Comparison of ENCODE assay signal across 7 cellular contexts in genomic region chr2:171347591-171348032, GRCh38.
DNase-seq lines count a peak whose midpoint lies in the region; ATAC-seq, FAIRE-seq and TF ChIP-seq lines count a peak whose summit lies in the region.

No MANE protein-coding gene starts in this region.

- intact Hi-C loops in endothelial cell of umbilical vein (cut with micrococcal nuclease): loop anchor here (1.0 to 5.0 kb wide), 2 partner anchors 55 to 69 kb away; no protein-coding TSS in a partner anchor

- dilution Hi-C loops in endothelial cell of umbilical vein (cut with MboI; ENCODE audit: extremely low pct_ligation_motif_present, low sequenced_read_pairs): no loop called here

- H3K9ac ChIP-seq in MM.1S (ENCODE audit: low read length) (peak overlapping the region; percentile 3; the same call in 1 of the 2 replicates), endothelial cell of umbilical vein (replicated peaks; ENCODE audit: extremely low read depth, insufficient read depth, low read length) (no peak overlapping the region)

- H3K27ac ChIP-seq in MM.1S (ENCODE audit: low read length): peak overlapping the region; percentile 32; the same call in 1 of the 2 replicates
- no peak overlapping the region for H3K27ac ChIP-seq in endothelial cell of umbilical vein (ENCODE audit: insufficient read depth, low read depth, low read length)

- H3K4me1 ChIP-seq in MM.1S (ENCODE audit: low read length): peaks cover 30% of the 10 kb centered on the region
- peaks cover 16% of the 10 kb centered on the region for H3K4me1 ChIP-seq in endothelial cell of umbilical vein (ENCODE audit: control insufficient read depth, extremely low read depth, insufficient read depth, low read length)

- H3K4me2 ChIP-seq in MM.1S (ENCODE audit: low read depth, low read length): peak overlapping the region; percentile 37
- no peak overlapping the region for H3K4me2 ChIP-seq in endothelial cell of umbilical vein (ENCODE audit: insufficient read depth, low read length)

- H3K9me3 ChIP-seq in MM.1S (replicated peaks; ENCODE audit: insufficient read depth, low read length) (no peaks in the 10 kb centered on the region), endothelial cell of umbilical vein (replicated peaks; ENCODE audit: control insufficient read depth, insufficient read depth, low read length) (no peaks in the 10 kb centered on the region)

- peak; percentile 26 for ATAC-seq in GM18868 (IDR thresholded peaks at IDR 0.05; ENCODE audit: unreplicated experiment)
- ATAC-seq in HG03039 (IDR thresholded peaks at IDR 0.05; ENCODE audit: unreplicated experiment): no peak
- no peak for ATAC-seq in GM19467 (IDR thresholded peaks at IDR 0.05; ENCODE audit: unreplicated experiment)
- ATAC-seq in HG03280 (IDR thresholded peaks at IDR 0.05; ENCODE audit: unreplicated experiment): no peak

- no peak for FAIRE-seq in endothelial cell of umbilical vein (lab: Jason Lieb, UNC)

- H3F3A ChIP-seq in MM.1S (ENCODE audit: insufficient read depth, low read length): 0 out of 2 replicates have a peak, but pooled peaks cover 3% of the 10 kb centered on the region

- no peaks in the 10 kb centered on the region for H3K79me2 ChIP-seq in MM.1S (ENCODE audit: low read length)
- no peaks in the 10 kb centered on the region for H3K79me2 ChIP-seq in endothelial cell of umbilical vein (ENCODE audit: control insufficient read depth, insufficient read depth, low read length)

- H3K9me1 ChIP-seq in endothelial cell of umbilical vein (replicated peaks; ENCODE audit: control insufficient read depth, extremely low read depth, insufficient read depth, low read length): no peaks in the 10 kb centered on the region

- H3K4me3 ChIP-seq in MM.1S (ENCODE audit: low read length) (no peak overlapping the region), endothelial cell of umbilical vein (replicated peaks in 1 of 3; ENCODE audit: insufficient read depth in 1 of 3, low read depth in 1 of 3, low read length in 3 of 3) (no peak overlapping the region), skeletal muscle cell (ENCODE audit: low read depth, low read length) (no peak overlapping the region)

- TF ChIP-seq CTCF in MM.1S (IDR thresholded peaks at IDR 0.05; ENCODE audit: low read length) (no peak), endothelial cell of umbilical vein (IDR thresholded peaks at IDR 0.05; ENCODE audit: extremely low read depth in 1 of 2, insufficient read depth in 1 of 2, low read depth in 1 of 2, low read length in 2 of 2) (no peak)

- POLR2A ChIA-PET in endothelial cell of umbilical vein (lab: Charles Lee): no interaction called here

- H2AFZ ChIP-seq in MM.1S (ENCODE audit: low read length) (no peak overlapping the region), endothelial cell of umbilical vein (ENCODE audit: low read depth, low read length) (no peak overlapping the region)

- no peaks in the 10 kb centered on the region for H3K36me3 ChIP-seq in MM.1S (replicated peaks; ENCODE audit: insufficient read depth, low read length)
- no peaks in the 10 kb centered on the region for H3K36me3 ChIP-seq in endothelial cell of umbilical vein (ENCODE audit: control insufficient read depth in 2 of 2, extremely low read depth in 1 of 2, insufficient read depth in 2 of 2, low read length in 2 of 2)

- H3K27me3 ChIP-seq in MM.1S (replicated peaks; ENCODE audit: insufficient read depth, low read length): no peaks in the 10 kb centered on the region
- no peaks in the 10 kb centered on the region for H3K27me3 ChIP-seq in endothelial cell of umbilical vein (ENCODE audit: control insufficient read depth in 2 of 2, insufficient read depth in 2 of 2, low read length in 2 of 2)

- H4K20me1 ChIP-seq in MM.1S (ENCODE audit: insufficient read depth, low read length): no peaks in the 10 kb centered on the region
- H4K20me1 ChIP-seq in endothelial cell of umbilical vein (replicated peaks; ENCODE audit: control insufficient read depth, extremely low read depth, insufficient read depth, low read length): no peaks in the 10 kb centered on the region

- TF ChIP-seq POLR2A in endothelial cell of umbilical vein (IDR thresholded peaks at IDR 0.05; ENCODE audit: low read depth, low read length): no peak

- CTCF ChIA-PET in endothelial cell of umbilical vein (lab: Charles Lee): interaction anchor here (0.8 to 3.8 kb wide), 3 partner anchors 13 to 69 kb away, joined by 3 to 23 read pairs (median 4); no protein-coding TSS in a partner anchor

- DNase-seq in MM.1S (no peak), endothelial cell of umbilical vein (ENCODE audit: low read depth, low spot score) (peak; percentile 59), skeletal muscle cell (ENCODE audit: low read depth) (peak; percentile 71)

- no TSS peak for BruUV-seq in endothelial cell of umbilical vein (replicated peaks; lab: Mats Ljungman, UMichigan)

- H3K9me2 ChIP-seq in MM.1S (replicated peaks; ENCODE audit: insufficient read depth, low read length): no peaks in the 10 kb centered on the region

TF ChIP-seq in endothelial cell of umbilical vein, 7 proteins besides CTCF, POLR2A, EP300 and RAD21:
- TF ChIP-seq MAX (IDR thresholded peaks at IDR 0.05; ENCODE audit: insufficient read depth, insufficient read length) (no peak), JUN (IDR thresholded peaks at IDR 0.05; ENCODE audit: borderline replicate concordance, insufficient read depth, insufficient read length, low read depth) (peak; percentile 26)
